In the genomic region with DNA sequence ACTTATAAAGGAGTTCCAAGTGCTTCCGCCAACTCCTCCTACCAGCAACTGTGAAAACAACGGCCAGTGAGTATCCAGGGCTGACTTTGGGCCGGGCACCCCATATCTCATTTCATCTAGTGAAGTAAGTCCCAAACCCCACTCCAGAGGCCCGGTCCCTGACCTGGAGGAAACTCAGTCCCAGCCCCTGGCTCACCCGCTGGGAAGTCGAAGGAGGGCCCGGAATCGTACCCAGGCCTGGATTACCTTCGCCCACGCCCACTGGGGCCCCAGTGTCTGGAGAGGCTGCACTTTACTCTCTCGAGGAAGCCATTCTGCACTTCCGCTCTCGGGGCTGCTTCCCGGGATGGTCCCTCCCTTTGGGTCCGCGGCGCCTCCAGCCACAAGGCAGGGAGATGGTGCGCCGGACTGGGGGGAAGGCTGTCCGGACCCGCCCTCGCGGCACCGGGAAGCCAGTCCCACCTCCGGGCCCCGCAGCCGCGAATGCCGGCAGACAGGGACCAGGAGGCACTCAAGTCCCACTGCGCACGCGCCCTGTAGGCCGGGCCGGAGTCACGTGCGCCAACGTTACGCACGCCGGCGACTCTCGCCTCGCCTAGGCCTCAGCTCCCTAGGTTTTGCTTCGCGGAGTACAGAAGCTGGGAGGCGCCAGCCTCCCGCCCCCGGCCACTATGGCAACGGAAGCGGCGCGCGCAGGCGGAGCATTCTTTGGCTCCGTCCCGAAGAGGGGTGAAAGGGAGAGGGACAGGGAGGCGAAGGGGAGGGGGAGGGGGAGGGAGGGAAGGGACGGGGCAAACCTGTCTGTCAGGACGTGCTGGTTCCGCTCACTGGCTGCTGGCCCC, we compare ENCODE assay signal across 1 cellular context.
TF ChIP-seq lines count a peak whose summit lies in the region.

A gene with protein sequence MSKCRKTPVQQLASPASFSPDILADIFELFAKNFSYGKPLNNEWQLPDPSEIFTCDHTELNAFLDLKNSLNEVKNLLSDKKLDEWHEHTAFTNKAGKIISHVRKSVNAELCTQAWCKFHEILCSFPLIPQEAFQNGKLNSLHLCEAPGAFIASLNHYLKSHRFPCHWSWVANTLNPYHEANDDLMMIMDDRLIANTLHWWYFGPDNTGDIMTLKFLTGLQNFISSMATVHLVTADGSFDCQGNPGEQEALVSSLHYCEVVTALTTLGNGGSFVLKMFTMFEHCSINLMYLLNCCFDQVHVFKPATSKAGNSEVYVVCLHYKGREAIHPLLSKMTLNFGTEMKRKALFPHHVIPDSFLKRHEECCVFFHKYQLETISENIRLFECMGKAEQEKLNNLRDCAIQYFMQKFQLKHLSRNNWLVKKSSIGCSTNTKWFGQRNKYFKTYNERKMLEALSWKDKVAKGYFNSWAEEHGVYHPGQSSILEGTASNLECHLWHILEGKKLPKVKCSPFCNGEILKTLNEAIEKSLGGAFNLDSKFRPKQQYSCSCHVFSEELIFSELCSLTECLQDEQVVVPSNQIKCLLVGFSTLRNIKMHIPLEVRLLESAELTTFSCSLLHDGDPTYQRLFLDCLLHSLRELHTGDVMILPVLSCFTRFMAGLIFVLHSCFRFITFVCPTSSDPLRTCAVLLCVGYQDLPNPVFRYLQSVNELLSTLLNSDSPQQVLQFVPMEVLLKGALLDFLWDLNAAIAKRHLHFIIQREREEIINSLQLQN (minus strand): TSS at position 513 of the 842 bp plus-strand sequence. CDS start 3,482 bp downstream, outside the sequence.

TF ChIP-seq in HepG2, 621 proteins besides CTCF, POLR2A, EP300 and RAD21 (continued from another document and continues in another):
- peak; percentile 80; the same call in 1 of the 2 replicates for TF ChIP-seq SMAD1 (CRISPR knock-in tag; IDR thresholded peaks at IDR 0.05; ENCODE audit: borderline replicate concordance, low read depth)
- peak; percentile 52; the same call in 1 of the 2 replicates for TF ChIP-seq ZNF326 (CRISPR knock-in tag; IDR thresholded peaks at IDR 0.05; ENCODE audit: borderline replicate concordance)
- TF ChIP-seq, protein P1, sequence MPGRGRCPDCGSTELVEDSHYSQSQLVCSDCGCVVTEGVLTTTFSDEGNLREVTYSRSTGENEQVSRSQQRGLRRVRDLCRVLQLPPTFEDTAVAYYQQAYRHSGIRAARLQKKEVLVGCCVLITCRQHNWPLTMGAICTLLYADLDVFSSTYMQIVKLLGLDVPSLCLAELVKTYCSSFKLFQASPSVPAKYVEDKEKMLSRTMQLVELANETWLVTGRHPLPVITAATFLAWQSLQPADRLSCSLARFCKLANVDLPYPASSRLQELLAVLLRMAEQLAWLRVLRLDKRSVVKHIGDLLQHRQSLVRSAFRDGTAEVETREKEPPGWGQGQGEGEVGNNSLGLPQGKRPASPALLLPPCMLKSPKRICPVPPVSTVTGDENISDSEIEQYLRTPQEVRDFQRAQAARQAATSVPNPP (CRISPR knock-in tag; IDR thresholded peaks at IDR 0.05), result peak; percentile 93; the same call in 1 of the 2 replicates
- peak; percentile 57; the same call in 1 of the 2 replicates for TF ChIP-seq ZNF205 (CRISPR knock-in tag; IDR thresholded peaks at IDR 0.05)
- TF ChIP-seq ZNF775 (CRISPR knock-in tag; IDR thresholded peaks at IDR 0.05; ENCODE audit: borderline replicate concordance), result no peak; the same call in 1 of the 2 replicates
- TF ChIP-seq, protein P2, sequence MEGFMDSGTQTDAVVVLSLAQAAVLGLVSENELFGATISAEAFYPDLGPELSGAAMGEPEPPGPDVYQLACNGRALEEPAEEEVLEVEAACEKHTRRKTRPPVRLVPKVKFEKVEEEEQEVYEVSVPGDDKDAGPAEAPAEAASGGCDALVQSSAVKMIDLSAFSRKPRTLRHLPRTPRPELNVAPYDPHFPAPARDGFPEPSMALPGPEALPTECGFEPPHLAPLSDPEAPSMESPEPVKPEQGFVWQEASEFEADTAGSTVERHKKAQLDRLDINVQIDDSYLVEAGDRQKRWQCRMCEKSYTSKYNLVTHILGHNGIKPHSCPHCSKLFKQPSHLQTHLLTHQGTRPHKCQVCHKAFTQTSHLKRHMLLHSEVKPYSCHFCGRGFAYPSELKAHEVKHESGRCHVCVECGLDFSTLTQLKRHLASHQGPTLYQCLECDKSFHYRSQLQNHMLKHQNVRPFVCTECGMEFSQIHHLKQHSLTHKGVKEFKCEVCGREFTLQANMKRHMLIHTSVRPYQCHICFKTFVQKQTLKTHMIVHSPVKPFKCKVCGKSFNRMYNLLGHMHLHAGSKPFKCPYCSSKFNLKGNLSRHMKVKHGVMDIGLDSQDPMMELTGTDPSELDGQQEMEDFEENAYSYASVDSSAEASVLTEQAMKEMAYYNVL (CRISPR knock-in tag; IDR thresholded peaks at IDR 0.05; ENCODE audit: borderline replicate concordance), result peak; percentile 84; the same call in 1 of the 2 replicates
- peak; percentile 41; the same call in 1 of the 2 replicates for TF ChIP-seq JUN (CRISPR knock-in tag; IDR thresholded peaks at IDR 0.05)
- TF ChIP-seq, protein P3, sequence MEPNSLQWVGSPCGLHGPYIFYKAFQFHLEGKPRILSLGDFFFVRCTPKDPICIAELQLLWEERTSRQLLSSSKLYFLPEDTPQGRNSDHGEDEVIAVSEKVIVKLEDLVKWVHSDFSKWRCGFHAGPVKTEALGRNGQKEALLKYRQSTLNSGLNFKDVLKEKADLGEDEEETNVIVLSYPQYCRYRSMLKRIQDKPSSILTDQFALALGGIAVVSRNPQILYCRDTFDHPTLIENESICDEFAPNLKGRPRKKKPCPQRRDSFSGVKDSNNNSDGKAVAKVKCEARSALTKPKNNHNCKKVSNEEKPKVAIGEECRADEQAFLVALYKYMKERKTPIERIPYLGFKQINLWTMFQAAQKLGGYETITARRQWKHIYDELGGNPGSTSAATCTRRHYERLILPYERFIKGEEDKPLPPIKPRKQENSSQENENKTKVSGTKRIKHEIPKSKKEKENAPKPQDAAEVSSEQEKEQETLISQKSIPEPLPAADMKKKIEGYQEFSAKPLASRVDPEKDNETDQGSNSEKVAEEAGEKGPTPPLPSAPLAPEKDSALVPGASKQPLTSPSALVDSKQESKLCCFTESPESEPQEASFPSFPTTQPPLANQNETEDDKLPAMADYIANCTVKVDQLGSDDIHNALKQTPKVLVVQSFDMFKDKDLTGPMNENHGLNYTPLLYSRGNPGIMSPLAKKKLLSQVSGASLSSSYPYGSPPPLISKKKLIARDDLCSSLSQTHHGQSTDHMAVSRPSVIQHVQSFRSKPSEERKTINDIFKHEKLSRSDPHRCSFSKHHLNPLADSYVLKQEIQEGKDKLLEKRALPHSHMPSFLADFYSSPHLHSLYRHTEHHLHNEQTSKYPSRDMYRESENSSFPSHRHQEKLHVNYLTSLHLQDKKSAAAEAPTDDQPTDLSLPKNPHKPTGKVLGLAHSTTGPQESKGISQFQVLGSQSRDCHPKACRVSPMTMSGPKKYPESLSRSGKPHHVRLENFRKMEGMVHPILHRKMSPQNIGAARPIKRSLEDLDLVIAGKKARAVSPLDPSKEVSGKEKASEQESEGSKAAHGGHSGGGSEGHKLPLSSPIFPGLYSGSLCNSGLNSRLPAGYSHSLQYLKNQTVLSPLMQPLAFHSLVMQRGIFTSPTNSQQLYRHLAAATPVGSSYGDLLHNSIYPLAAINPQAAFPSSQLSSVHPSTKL (CRISPR knock-in tag; IDR thresholded peaks at IDR 0.05), result peak; percentile 79
- no peak for TF ChIP-seq SP1 (IDR thresholded peaks at IDR 0.05)
- peak; percentile 55; the same call in 1 of the 2 replicates for TF ChIP-seq SP1 (CRISPR knock-in tag; IDR thresholded peaks at IDR 0.05)
- TF ChIP-seq GTF3A (CRISPR knock-in tag; conservative IDR thresholded peaks at IDR 0.05), result no peak; the same call in 1 of the 2 replicates
- no peak for TF ChIP-seq PAF1 (CRISPR knock-in tag; IDR thresholded peaks at IDR 0.05)
- peak; percentile 94 for TF ChIP-seq ZNF543 (CRISPR knock-in tag; IDR thresholded peaks at IDR 0.05)
- no peak for TF ChIP-seq ATRX (CRISPR knock-in tag; IDR thresholded peaks at IDR 0.05; ENCODE audit: borderline replicate concordance)
- TF ChIP-seq PHB2 (IDR thresholded peaks at IDR 0.05; ENCODE audit: partially characterized antibody), result no peak
- TF ChIP-seq, protein P4, sequence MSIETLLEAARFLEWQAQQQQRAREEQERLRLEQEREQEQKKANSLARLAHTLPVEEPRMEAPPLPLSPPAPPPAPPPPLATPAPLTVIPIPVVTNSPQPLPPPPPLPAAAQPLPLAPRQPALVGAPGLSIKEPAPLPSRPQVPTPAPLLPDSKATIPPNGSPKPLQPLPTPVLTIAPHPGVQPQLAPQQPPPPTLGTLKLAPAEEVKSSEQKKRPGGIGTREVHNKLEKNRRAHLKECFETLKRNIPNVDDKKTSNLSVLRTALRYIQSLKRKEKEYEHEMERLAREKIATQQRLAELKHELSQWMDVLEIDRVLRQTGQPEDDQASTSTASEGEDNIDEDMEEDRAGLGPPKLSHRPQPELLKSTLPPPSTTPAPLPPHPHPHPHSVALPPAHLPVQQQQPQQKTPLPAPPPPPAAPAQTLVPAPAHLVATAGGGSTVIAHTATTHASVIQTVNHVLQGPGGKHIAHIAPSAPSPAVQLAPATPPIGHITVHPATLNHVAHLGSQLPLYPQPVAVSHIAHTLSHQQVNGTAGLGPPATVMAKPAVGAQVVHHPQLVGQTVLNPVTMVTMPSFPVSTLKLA (IDR thresholded peaks at IDR 0.05), result peak; percentile 34; the same call in 1 of the 2 replicates
- no peak for TF ChIP-seq EZH2 (conservative IDR thresholded peaks at IDR 0.05; ENCODE audit: low read depth, low read length)
- TF ChIP-seq, protein P5, sequence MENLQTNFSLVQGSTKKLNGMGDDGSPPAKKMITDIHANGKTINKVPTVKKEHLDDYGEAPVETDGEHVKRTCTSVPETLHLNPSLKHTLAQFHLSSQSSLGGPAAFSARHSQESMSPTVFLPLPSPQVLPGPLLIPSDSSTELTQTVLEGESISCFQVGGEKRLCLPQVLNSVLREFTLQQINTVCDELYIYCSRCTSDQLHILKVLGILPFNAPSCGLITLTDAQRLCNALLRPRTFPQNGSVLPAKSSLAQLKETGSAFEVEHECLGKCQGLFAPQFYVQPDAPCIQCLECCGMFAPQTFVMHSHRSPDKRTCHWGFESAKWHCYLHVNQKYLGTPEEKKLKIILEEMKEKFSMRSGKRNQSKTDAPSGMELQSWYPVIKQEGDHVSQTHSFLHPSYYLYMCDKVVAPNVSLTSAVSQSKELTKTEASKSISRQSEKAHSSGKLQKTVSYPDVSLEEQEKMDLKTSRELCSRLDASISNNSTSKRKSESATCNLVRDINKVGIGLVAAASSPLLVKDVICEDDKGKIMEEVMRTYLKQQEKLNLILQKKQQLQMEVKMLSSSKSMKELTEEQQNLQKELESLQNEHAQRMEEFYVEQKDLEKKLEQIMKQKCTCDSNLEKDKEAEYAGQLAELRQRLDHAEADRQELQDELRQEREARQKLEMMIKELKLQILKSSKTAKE (CRISPR knock-in tag; IDR thresholded peaks at IDR 0.05; ENCODE audit: borderline replicate concordance), result peak; percentile 80; the same call in 1 of the 2 replicates
- TF ChIP-seq, protein P6, sequence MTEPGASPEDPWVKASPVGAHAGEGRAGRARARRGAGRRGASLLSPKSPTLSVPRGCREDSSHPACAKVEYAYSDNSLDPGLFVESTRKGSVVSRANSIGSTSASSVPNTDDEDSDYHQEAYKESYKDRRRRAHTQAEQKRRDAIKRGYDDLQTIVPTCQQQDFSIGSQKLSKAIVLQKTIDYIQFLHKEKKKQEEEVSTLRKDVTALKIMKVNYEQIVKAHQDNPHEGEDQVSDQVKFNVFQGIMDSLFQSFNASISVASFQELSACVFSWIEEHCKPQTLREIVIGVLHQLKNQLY (CRISPR knock-in tag; IDR thresholded peaks at IDR 0.05), result peak; percentile 56
- TF ChIP-seq FOXC1 (CRISPR knock-in tag; IDR thresholded peaks at IDR 0.05; ENCODE audit: borderline replicate concordance), result peak; percentile 99
- TF ChIP-seq, protein P7, sequence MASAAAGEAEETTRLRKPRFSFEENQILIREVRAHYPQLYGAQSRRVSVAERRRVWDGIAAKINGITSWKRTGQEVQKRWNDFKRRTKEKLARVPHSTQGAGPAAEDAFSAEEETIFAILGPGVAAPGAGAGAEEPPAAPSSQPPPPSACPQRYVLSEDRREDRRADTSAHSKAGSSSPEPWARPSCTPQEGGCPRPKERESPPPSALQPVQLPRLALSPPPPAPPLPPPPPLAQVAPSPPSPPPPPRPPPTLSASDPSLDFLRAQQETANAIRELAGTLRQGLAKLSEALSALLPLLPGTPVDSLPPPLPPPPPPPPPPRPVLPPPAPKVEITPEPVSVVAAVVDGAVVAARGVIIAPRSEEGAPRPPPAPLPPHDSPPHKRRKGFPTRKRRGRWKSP (CRISPR knock-in tag; IDR thresholded peaks at IDR 0.05), result peak; percentile 93
- TF ChIP-seq ZNF792 (CRISPR knock-in tag; IDR thresholded peaks at IDR 0.05), result peak; percentile 89
- TF ChIP-seq, protein P8, sequence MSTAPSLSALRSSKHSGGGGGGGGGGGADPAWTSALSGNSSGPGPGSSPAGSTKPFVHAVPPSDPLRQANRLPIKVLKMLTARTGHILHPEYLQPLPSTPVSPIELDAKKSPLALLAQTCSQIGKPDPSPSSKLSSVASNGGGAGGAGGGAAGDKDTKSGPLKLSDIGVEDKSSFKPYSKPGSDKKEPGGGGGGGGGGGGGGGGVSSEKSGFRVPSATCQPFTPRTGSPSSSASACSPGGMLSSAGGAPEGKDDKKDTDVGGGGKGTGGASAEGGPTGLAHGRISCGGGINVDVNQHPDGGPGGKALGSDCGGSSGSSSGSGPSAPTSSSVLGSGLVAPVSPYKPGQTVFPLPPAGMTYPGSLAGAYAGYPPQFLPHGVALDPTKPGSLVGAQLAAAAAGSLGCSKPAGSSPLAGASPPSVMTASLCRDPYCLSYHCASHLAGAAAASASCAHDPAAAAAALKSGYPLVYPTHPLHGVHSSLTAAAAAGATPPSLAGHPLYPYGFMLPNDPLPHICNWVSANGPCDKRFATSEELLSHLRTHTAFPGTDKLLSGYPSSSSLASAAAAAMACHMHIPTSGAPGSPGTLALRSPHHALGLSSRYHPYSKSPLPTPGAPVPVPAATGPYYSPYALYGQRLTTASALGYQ (CRISPR knock-in tag; IDR thresholded peaks at IDR 0.05), result peak; percentile 67; the same call in 1 of the 2 replicates
- TF ChIP-seq ZNF138 (CRISPR knock-in tag; IDR thresholded peaks at IDR 0.05; ENCODE audit: low read depth), result no peak
- no peak for TF ChIP-seq ZNF550 (CRISPR knock-in tag; IDR thresholded peaks at IDR 0.05; ENCODE audit: borderline replicate concordance)
- peak; percentile 96 for TF ChIP-seq ZNF343 (CRISPR knock-in tag; IDR thresholded peaks at IDR 0.05)
- peak; percentile 99 for TF ChIP-seq ZNF563 (CRISPR knock-in tag; IDR thresholded peaks at IDR 0.05)
- peak; percentile 88 for TF ChIP-seq ZSCAN25 (CRISPR knock-in tag; IDR thresholded peaks at IDR 0.05)
- TF ChIP-seq, protein P9, sequence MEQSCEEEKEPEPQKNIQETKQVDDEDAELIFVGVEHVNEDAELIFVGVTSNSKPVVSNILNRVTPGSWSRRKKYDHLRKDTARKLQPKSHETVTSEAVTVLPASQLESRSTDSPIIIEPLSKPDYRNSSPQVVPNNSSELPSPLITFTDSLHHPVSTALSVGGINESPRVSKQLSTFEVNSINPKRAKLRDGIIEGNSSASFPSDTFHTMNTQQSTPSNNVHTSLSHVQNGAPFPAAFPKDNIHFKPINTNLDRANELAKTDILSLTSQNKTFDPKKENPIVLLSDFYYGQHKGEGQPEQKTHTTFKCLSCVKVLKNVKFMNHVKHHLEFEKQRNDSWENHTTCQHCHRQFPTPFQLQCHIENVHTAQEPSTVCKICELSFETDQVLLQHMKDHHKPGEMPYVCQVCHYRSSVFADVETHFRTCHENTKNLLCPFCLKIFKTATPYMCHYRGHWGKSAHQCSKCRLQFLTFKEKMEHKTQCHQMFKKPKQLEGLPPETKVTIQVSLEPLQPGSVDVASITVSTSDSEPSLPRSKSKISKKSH (CRISPR knock-in tag; IDR thresholded peaks at IDR 0.05; ENCODE audit: borderline replicate concordance), result peak; percentile 99
- peak; percentile 79; the same call in 1 of the 2 replicates for TF ChIP-seq FOXJ3 (CRISPR knock-in tag; IDR thresholded peaks at IDR 0.05; ENCODE audit: borderline replicate concordance)
- no peak for TF ChIP-seq SOX6 (IDR thresholded peaks at IDR 0.05)
- TF ChIP-seq SOX6 (CRISPR knock-in tag; IDR thresholded peaks at IDR 0.05), result peak; percentile 84
- TF ChIP-seq ZNF547 (CRISPR knock-in tag; IDR thresholded peaks at IDR 0.05), result peak; percentile 99
- TF ChIP-seq ZSCAN12 (CRISPR knock-in tag; IDR thresholded peaks at IDR 0.05), result peak; percentile 93
- TF ChIP-seq GTF2F1 (IDR thresholded peaks at IDR 0.05; ENCODE audit: low read length), result no peak; the same call in 1 of the 2 replicates
